8 cellular contexts compared by ENCODE assay signal in the genomic region with DNA sequence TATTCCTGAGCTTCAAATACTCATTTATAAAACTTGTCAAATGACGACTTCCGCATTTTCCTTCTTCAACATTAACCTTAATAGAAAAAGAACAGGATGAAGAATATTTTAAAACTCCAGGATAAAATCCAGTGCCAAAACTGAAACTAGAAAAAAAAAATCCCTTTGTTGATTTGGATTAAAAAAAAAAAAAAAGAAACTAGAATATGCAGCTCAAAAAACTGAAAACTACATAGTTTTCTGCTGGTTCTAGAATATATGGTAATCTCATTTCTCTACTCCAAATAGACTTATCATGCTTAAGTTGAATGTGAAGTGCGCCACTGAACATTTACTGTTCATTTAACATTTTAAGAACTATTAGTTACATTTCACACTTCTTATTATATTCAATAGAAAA. TPM values are rescaled to one million over a fixed set of nuclear protein-coding genes. Genes with fewer than 3 reads are reported as not detected.
DNase-seq lines count a peak whose midpoint lies in the region; ATAC-seq and TF ChIP-seq lines count a peak whose summit lies in the region.

No MANE protein-coding gene starts in this region.

- H3K9me3 ChIP-seq in CD8-positive, alpha-beta memory T cell (ENCODE audit: low read length), result no peaks in the 10 kb centered on the region
- H3K9me3 ChIP-seq in MM.1S (replicated peaks; ENCODE audit: insufficient read depth, low read length) (no peaks in the 10 kb centered on the region), neural progenitor cell (ENCODE audit: low read depth) (no peaks in the 10 kb centered on the region), prostate gland (no peaks in the 10 kb centered on the region)

- no peaks in the 10 kb centered on the region for H3K27me3 ChIP-seq in CD8-positive, alpha-beta memory T cell (ENCODE audit: insufficient read depth, low read length, poor library complexity, severe bottlenecking)
- H3K27me3 ChIP-seq in MM.1S (replicated peaks; ENCODE audit: insufficient read depth, low read length) (no peaks in the 10 kb centered on the region), neural progenitor cell (no peaks in the 10 kb centered on the region), prostate gland (replicated peaks; ENCODE audit: insufficient read depth) (no peaks in the 10 kb centered on the region)

- no peaks in the 10 kb centered on the region for H3K9me3 Mint-ChIP-seq in CD8-positive, alpha-beta memory T cell
- no peaks in the 10 kb centered on the region for H3K9me3 Mint-ChIP-seq in dendritic cell treated with granulocyte-macrophage colony-stimulating factor and Interleukin-4, amounts not matched to agents 40 ng/mL and 50 ng/mL, for 4 days
- H3K9me3 Mint-ChIP-seq in neural progenitor cell, result no peaks in the 10 kb centered on the region

- H3K4me3 ChIP-seq in CD8-positive, alpha-beta memory T cell (ENCODE audit: low read length), result peak overlapping the region; percentile 3
- H3K4me3 ChIP-seq in MM.1S (ENCODE audit: low read length) (peak overlapping the region; percentile 20), neural progenitor cell (peak overlapping the region; percentile 89), prostate gland (no peak overlapping the region)

- TF ChIP-seq CTCF in MM.1S (IDR thresholded peaks at IDR 0.05; ENCODE audit: low read length) (no peak), neural progenitor cell (IDR thresholded peaks at IDR 0.05) (no peak), prostate gland (IDR thresholded peaks at IDR 0.05) (no peak)

- H4K20me1 ChIP-seq in MM.1S (ENCODE audit: insufficient read depth, low read length), result peaks cover 97% of the 10 kb centered on the region
- peaks cover 100% of the 10 kb centered on the region for H4K20me1 ChIP-seq in neural progenitor cell (ENCODE audit: low read depth)

- peaks cover 89 to 100% (median 93%) of the 10 kb centered on the region in 3 donors for H3K4me1 Mint-ChIP-seq in CD8-positive, alpha-beta memory T cell
- H3K4me1 Mint-ChIP-seq in dendritic cell treated with granulocyte-macrophage colony-stimulating factor and Interleukin-4, amounts not matched to agents 40 ng/mL and 50 ng/mL, for 4 days (ENCODE audit: low read depth), result peaks cover 80% of the 10 kb centered on the region
- peaks cover 76% of the 10 kb centered on the region for H3K4me1 Mint-ChIP-seq in neural progenitor cell

- H3K36me3 Mint-ChIP-seq in CD8-positive, alpha-beta memory T cell, result peaks cover 0 to 75% (median 12%) of the 10 kb centered on the region in 3 donors
- H3K36me3 Mint-ChIP-seq in dendritic cell treated with granulocyte-macrophage colony-stimulating factor and Interleukin-4, amounts not matched to agents 40 ng/mL and 50 ng/mL, for 4 days (ENCODE audit: low read depth), result peaks cover 64% of the 10 kb centered on the region
- H3K36me3 Mint-ChIP-seq in neural progenitor cell, result peaks cover 28% of the 10 kb centered on the region

- peaks cover 100% of the 10 kb centered on the region for H3K79me2 ChIP-seq in MM.1S (ENCODE audit: low read length)
- H3K79me2 ChIP-seq in neural progenitor cell (ENCODE audit: low read depth), result peaks cover 100% of the 10 kb centered on the region

- POLR2A ChIA-PET in CD8-positive, alpha-beta memory T cell (lab: Charles Lee), result interaction anchor here (0.6 to 0.7 kb wide), 2 partner anchors 12 to 45 kb away, joined by 3 to 6 read pairs; no protein-coding TSS in a partner anchor

- peaks cover 82% of the 10 kb centered on the region for H3K4me1 ChIP-seq in CD8-positive, alpha-beta memory T cell (ENCODE audit: insufficient read depth, low read length)
- H3K4me1 ChIP-seq in MM.1S (ENCODE audit: low read length) (peaks cover 62% of the 10 kb centered on the region), neural progenitor cell (peaks cover 71% of the 10 kb centered on the region), prostate gland (replicated peaks) (peaks cover 20% of the 10 kb centered on the region)

- intact Hi-C loops in dendritic cell treated with granulocyte-macrophage colony-stimulating factor and Interleukin-4, amounts not matched to agents 40 ng/mL and 50 ng/mL, for 4 days (cut with micrococcal nuclease), result loop anchor here (10.0 kb wide), 1 partner anchor 107 kb away; a partner anchor contains a TSS
- intact Hi-C loops in prostate gland (cut with DNase I), result loop anchor here (10.0 kb wide), 1 partner anchor 853 kb away; a partner anchor contains a TSS

- 19% methylated on average over 3 of the region's 3 CpGs for WGBS in prostate gland

- H3K4me2 ChIP-seq in MM.1S (ENCODE audit: low read depth, low read length) (peak overlapping the region; percentile 83), neural progenitor cell (peak overlapping the region; percentile 89)

- no peak for DNase-seq in CD8-positive, alpha-beta memory T cell
- DNase-seq in MM.1S, result no peak
- DNase-seq in neural progenitor cell (ENCODE audit: low spot score), result no peak
- no peak for DNase-seq in kidney tubule cell (ENCODE audit: low spot score)
- DNase-seq in DMS114 treated with DMSO at 0.1 percent for 48 hours (lab: John Stamatoyannopoulos, UW; ENCODE audit: unreplicated experiment), result no peak
- DNase-seq in prostate gland (ENCODE audit: low spot score), result no peak

- no peak for ATAC-seq in HG03095 (IDR thresholded peaks at IDR 0.05; ENCODE audit: unreplicated experiment)

- H3K27ac Mint-ChIP-seq in CD8-positive, alpha-beta memory T cell, result peak overlapping the region; percentile 24 to 79 (median 60)
- peak overlapping the region; percentile 53 for H3K27ac Mint-ChIP-seq in dendritic cell treated with granulocyte-macrophage colony-stimulating factor and Interleukin-4, amounts not matched to agents 40 ng/mL and 50 ng/mL, for 4 days
- no peak overlapping the region for H3K27ac Mint-ChIP-seq in neural progenitor cell

- H3F3A ChIP-seq in MM.1S (ENCODE audit: insufficient read depth, low read length), result peaks cover 70% of the 10 kb centered on the region
- peaks cover 21% of the 10 kb centered on the region for H3F3A ChIP-seq in neural progenitor cell (ENCODE audit: low read depth)

- peak overlapping the region; percentile 72 to 100 (median 100) for H3K4me3 Mint-ChIP-seq in CD8-positive, alpha-beta memory T cell
- peak overlapping the region; percentile 66 for H3K4me3 Mint-ChIP-seq in dendritic cell treated with granulocyte-macrophage colony-stimulating factor and Interleukin-4, amounts not matched to agents 40 ng/mL and 50 ng/mL, for 4 days
- H3K4me3 Mint-ChIP-seq in neural progenitor cell, result peak overlapping the region; percentile 12

- H2AFZ ChIP-seq in MM.1S (ENCODE audit: low read length) (no peak overlapping the region), neural progenitor cell (replicated peaks) (no peak overlapping the region)

- peak overlapping the region; percentile 0; the same call in 1 of the 2 replicates for H3K9ac ChIP-seq in MM.1S (ENCODE audit: low read length)
- no peak overlapping the region for H3K9ac ChIP-seq in neural progenitor cell

- no peaks in the 10 kb centered on the region for H3K9me2 ChIP-seq in MM.1S (replicated peaks; ENCODE audit: insufficient read depth, low read length)

- no peak overlapping the region for H3K27ac ChIP-seq in CD8-positive, alpha-beta memory T cell (ENCODE audit: low read depth, low read length)
- no peak overlapping the region for H3K27ac ChIP-seq in MM.1S (ENCODE audit: low read length)
- no peak overlapping the region for H3K27ac ChIP-seq in neural progenitor cell
- no peak overlapping the region for H3K27ac ChIP-seq in prostate gland

- TF ChIP-seq POLR2A in prostate gland (IDR thresholded peaks at IDR 0.05), result no peak

- no peaks in the 10 kb centered on the region for H3K27me3 Mint-ChIP-seq in CD8-positive, alpha-beta memory T cell
- no peaks in the 10 kb centered on the region for H3K27me3 Mint-ChIP-seq in dendritic cell treated with granulocyte-macrophage colony-stimulating factor and Interleukin-4, amounts not matched to agents 40 ng/mL and 50 ng/mL, for 4 days
- no peaks in the 10 kb centered on the region for H3K27me3 Mint-ChIP-seq in neural progenitor cell (ENCODE audit: insufficient read depth, low read depth)

- peaks cover 21% of the 10 kb centered on the region for H3K36me3 ChIP-seq in CD8-positive, alpha-beta memory T cell (ENCODE audit: insufficient read depth, low read length)
- peaks cover 38% of the 10 kb centered on the region for H3K36me3 ChIP-seq in MM.1S (replicated peaks; ENCODE audit: insufficient read depth, low read length)
- no peaks in the 10 kb centered on the region for H3K36me3 ChIP-seq in neural progenitor cell
- no peaks in the 10 kb centered on the region for H3K36me3 ChIP-seq in prostate gland

- CTCF ChIA-PET in CD8-positive, alpha-beta memory T cell (lab: Charles Lee), result interaction anchor here (1.0 to 4.4 kb wide), 3 partner anchors 11 to 685 kb away, joined by 3 to 44 read pairs (median 3); no protein-coding TSS in a partner anchor

RNA-seq across cellular contexts. Expression of a gene that starts 6.0 kb away (rescaled TPM):
- total RNA-seq in CD8-positive, alpha-beta memory T cell, result 100 to 1,000 TPM; 305 to 324 TPM
- polyA plus RNA-seq in CD8-positive, alpha-beta memory T cell, result 181 TPM
- 310 and 431 TPM in 2 replicates for total RNA-seq in neural progenitor cell (ENCODE audit: low replicate concordance)
- total RNA-seq in prostate gland, result 100 to 1,000 TPM; 132 to 137 TPM

Comparison
In these comparisons a context has a peak if more than half of its experiments do, and no peak if none do; other contexts are left out.
1. H3K4me3 ChIP-seq: peak in CD8-positive, alpha-beta memory T cell (single experiment), MM.1S (single experiment) and neural progenitor cell (single experiment); none in prostate gland (0 of 2).
2. H3K4me3 Mint-ChIP-seq: peak in every context shown above with its lines; median percentile 100 in CD8-positive, alpha-beta memory T cell; 66 in dendritic cell treated with granulocyte-macrophage colony-stimulating factor and Interleukin-4, amounts not matched to agents 40 ng/mL and 50 ng/mL, for 4 days; 12 in neural progenitor cell.